Comparison of ENCODE assay signal across 17 cellular contexts in genomic region chr16:78275420-78275819, GRCh38.
A peak's percentile ranks its signal among the peaks of the same experiment; 100 is the strongest.
DNase-seq lines count a peak whose midpoint lies in the region; ATAC-seq and TF ChIP-seq lines count a peak whose summit lies in the region.
"Had no signal": no experiment of that assay in that cellular context is flagged by ENCODE, and none has a peak within 500 bp of the region (broad histone marks: within the 10 kb centered on the region; RNA-seq: fewer than 3 reads in every experiment).

No MANE protein-coding gene starts in this region.

- H3K27ac ChIP-seq in HEK293 (ENCODE audit: extremely low read depth, low read depth, low read length): no peak overlapping the region

- POLR2A ChIA-PET in HEK293 (lab: Yijun Ruan, JAX): no interaction called here

- no peaks in the 10 kb centered on the region for H3K36me3 ChIP-seq in HEK293 (ENCODE audit: control insufficient read depth in 2 of 2, insufficient read depth in 1 of 2, low read length in 2 of 2)

- CTCF ChIA-PET in HEK293 (lab: Yijun Ruan, JAX): no interaction called here

- no peak for TF ChIP-seq CTCF in HEK293 (tag by site-specific recombination; IDR thresholded peaks at IDR 0.05)

- H3K9me3 ChIP-seq in HEK293 (ENCODE audit: control insufficient read depth, insufficient read depth, low read depth, low read length): no peaks in the 10 kb centered on the region

- DNase-seq in ELF-1 (ENCODE audit: low read depth, low spot score): peak; percentile 37
- DNase-seq in cerebellar cortex (ENCODE audit: low spot score): peak; percentile 31
- peak; percentile 66 for DNase-seq in iPS DF 4.7 (ENCODE audit: extremely low read depth, low spot score)
- DNase-seq: Calu3, GOT3, Kasumi-1, NCI-H1092 treated with DMSO at 0.1 percent for 48 hours, NCI-H1436 treated with DMSO at 0.1 percent for 48 hours, NCI-H1930, NCI-H446, NCI-H526, RPMI8226, SHP77 had no signal

- no peaks in the 10 kb centered on the region for H3K4me1 ChIP-seq in HEK293 (ENCODE audit: control insufficient read depth, insufficient read depth, low read length)

- H3K4me3 ChIP-seq in HEK293 (ENCODE audit: low read depth, low read length): no peak overlapping the region

- ATAC-seq in HG03457 (IDR thresholded peaks at IDR 0.05; ENCODE audit: unreplicated experiment): no peak
- ATAC-seq in HG03565 (IDR thresholded peaks at IDR 0.05; ENCODE audit: unreplicated experiment): no peak
- ATAC-seq in HG02938 (IDR thresholded peaks at IDR 0.05; ENCODE audit: unreplicated experiment): no peak

TF ChIP-seq in HEK293, 187 proteins besides CTCF, POLR2A, EP300 and RAD21:
- TF ChIP-seq ZNF624 (tag by site-specific recombination; IDR thresholded peaks at IDR 0.05) (no peak), ZNF548 (tag by site-specific recombination; IDR thresholded peaks at IDR 0.05) (no peak), ZNF514 (tag by site-specific recombination; IDR thresholded peaks at IDR 0.05) (no peak), SP7 (tag by site-specific recombination; IDR thresholded peaks at IDR 0.05) (no peak), ZNF521 (tag by site-specific recombination; IDR thresholded peaks at IDR 0.05) (no peak), ZNF341 (tag by site-specific recombination; IDR thresholded peaks at IDR 0.05; ENCODE audit: low read depth) (peak; percentile 46; the same call in 1 of the 2 replicates), PRDM4 (tag by site-specific recombination; IDR thresholded peaks at IDR 0.05) (no peak), ZNF473 (tag by site-specific recombination; IDR thresholded peaks at IDR 0.05) (no peak)
TF ChIP-seq in HEK293: peak in this region for 1.
